ENCODE assay signal across 8 cellular contexts in genomic region chr6:150867117-150867516, GRCh38. TPM values are rescaled to one million over a fixed set of nuclear protein-coding genes. Genes with fewer than 3 reads are reported as not detected.
A peak's percentile ranks its signal among the peaks of the same experiment; 100 is the strongest.
DNase-seq lines count a peak whose midpoint lies in the region; ATAC-seq and TF ChIP-seq lines count a peak whose summit lies in the region.

No MANE protein-coding gene starts in this region.

- intact Hi-C loops in HCT116 (cut with micrococcal nuclease): no loop called here

- H4K20me1 ChIP-seq in HCT116 (ENCODE audit: insufficient read depth): peaks cover 6% of the 10 kb centered on the region; the same call in 1 of the 2 replicates

- peaks cover 62% of the 10 kb centered on the region for H3K79me2 ChIP-seq in HCT116 (ENCODE audit: insufficient read depth, low read length)

- H3K4me3 ChIP-seq in HCT116 (replicated peaks in 1 of 2; ENCODE audit: low read depth in 1 of 2, low read length in 2 of 2) (peak overlapping the region; percentile 68 to 80), foreskin fibroblast (ENCODE audit: low read depth in 1 of 2, low read length in 2 of 2) (peak overlapping the region; percentile 68 to 93), skeletal muscle tissue (ENCODE audit: low read length in 3 of 3) (peak overlapping the region; percentile 58 to 71 (median 63))

- TF ChIP-seq CTCF in HCT116 (IDR thresholded peaks at IDR 0.05 in 2 of 3, conservative IDR thresholded peaks at IDR 0.05 in 1 of 3; ENCODE audit: borderline replicate concordance in 1 of 3, insufficient read depth in 1 of 3, low read depth in 2 of 3, low read length in 2 of 3) (no peak), VCaP (conservative IDR thresholded peaks at IDR 0.05) (no peak), foreskin fibroblast (IDR thresholded peaks at IDR 0.05; ENCODE audit: low read depth, low read length) (no peak), GM10266 (IDR thresholded peaks at IDR 0.05; ENCODE audit: control insufficient read depth, insufficient read depth, low read depth, missing control alignments) (no peak)

- H3K27ac ChIP-seq in HCT116 (ENCODE audit: low read depth, low read length) (peak overlapping the region; percentile 93), VCaP (peak overlapping the region; percentile 98), skeletal muscle tissue (ENCODE audit: low read depth, low read length) (peak overlapping the region; percentile 73)

- H3K27me3 ChIP-seq in HCT116 (ENCODE audit: insufficient read depth, low read length): no peaks in the 10 kb centered on the region
- peaks cover 0 to 12% (median 4%) of the 10 kb centered on the region in 3 donors for H3K27me3 ChIP-seq in skeletal muscle tissue (ENCODE audit: control insufficient read depth in 3 of 3, insufficient read depth in 3 of 3, low read length in 3 of 3)

- H3K36me3 ChIP-seq in HCT116 (ENCODE audit: control insufficient read depth in 1 of 2, insufficient read depth in 2 of 2, low read length in 2 of 2) (peaks cover 0 to 6% of the 10 kb centered on the region in 2 experiments; a peak in 1 of 4 replicates), skeletal muscle tissue (ENCODE audit: control insufficient read depth in 3 of 3, insufficient read depth in 3 of 3, low read length in 3 of 3) (no peaks in the 10 kb centered on the region)

- peak overlapping the region; percentile 84 for H3K4me2 ChIP-seq in HCT116 (ENCODE audit: low read length)

- no peak overlapping the region for H2AFZ ChIP-seq in HCT116 (ENCODE audit: low read depth, low read length, poor library complexity, severe bottlenecking)

- no peak for ATAC-seq in HCT116

- BruUV-seq in HCT116 (replicated peaks; lab: Mats Ljungman, UMichigan): TSS peak; percentile 65

- H3K9ac ChIP-seq in HCT116 (ENCODE audit: low read length) (peak overlapping the region; percentile 95), skeletal muscle tissue (ENCODE audit: low read depth in 1 of 3, low read length in 3 of 3) (peak overlapping the region in 2 of 3 donors; percentile 45 to 50)

- RAD21 ChIA-PET in HCT116 (lab: Charles Lee; ENCODE audit: low non-redundant PET in 1 of 2, low total read pairs in 2 of 2, uncharacterized antibody in 2 of 2, unreplicated experiment in 2 of 2): no interaction called here

- H3K4me1 ChIP-seq in HCT116 (ENCODE audit: control insufficient read depth in 1 of 2, insufficient read depth in 2 of 2, low read length in 2 of 2) (peaks cover 6 to 23% of the 10 kb centered on the region in 2 experiments), skeletal muscle tissue (ENCODE audit: control insufficient read depth in 3 of 3, insufficient read depth in 3 of 3, low read length in 3 of 3) (peaks cover 4 to 6% (median 4%) of the 10 kb centered on the region in 3 donors)

- TF ChIP-seq RAD21 in HCT116 (IDR thresholded peaks at IDR 0.05; ENCODE audit: low read depth): no peak

- CTCF ChIA-PET in HCT116 (lab: Charles Lee): no interaction called here

- H3K9me3 ChIP-seq in HCT116 (ENCODE audit: control insufficient read depth in 1 of 2, insufficient read depth in 1 of 2, low read depth in 1 of 2, low read length in 2 of 2): no peaks in the 10 kb centered on the region
- H3K9me3 ChIP-seq in skeletal muscle tissue (ENCODE audit: control insufficient read depth in 3 of 3, low read length in 3 of 3): no peaks in the 10 kb centered on the region

- POLR2A ChIA-PET in HCT116 (lab: Charles Lee): no interaction called here

- TF ChIP-seq POLR2A in HCT116 (IDR thresholded peaks at IDR 0.05; ENCODE audit: borderline replicate concordance, extremely low read depth, insufficient read depth, insufficient read length): no peak

- DNase-seq in HCT116 (ENCODE audit: low read depth, low spot score) (no peak), foreskin fibroblast (no peak), GM10266 (ENCODE audit: extremely low spot score) (no peak), DMS79 treated with DMSO at 0.1 percent for 48 hours (lab: John Stamatoyannopoulos, UW) (no peak), NCI-H146 treated with DMSO at 0.1 percent for 48 hours (lab: John Stamatoyannopoulos, UW; ENCODE audit: unreplicated experiment) (no peak), SHP77 (lab: John Stamatoyannopoulos, UW) (no peak)

- H3K9me2 ChIP-seq in HCT116 (ENCODE audit: insufficient read depth): no peaks in the 10 kb centered on the region

TF ChIP-seq in HCT116, 20 proteins besides CTCF, POLR2A, EP300 and RAD21:
- TF ChIP-seq CBX3 (IDR thresholded peaks at IDR 0.05; ENCODE audit: low read depth) (no peak), ATF3 (IDR thresholded peaks at IDR 0.05) (no peak), SRF (IDR thresholded peaks at IDR 0.05; ENCODE audit: low read depth) (no peak), POLR2AphosphoS5 (IDR thresholded peaks at IDR 0.05; ENCODE audit: low read depth, low read length) (no peak), YY1 (IDR thresholded peaks at IDR 0.05; ENCODE audit: extremely low read depth, insufficient replicate concordance, low read depth, low read length) (no peak), CEBPB (IDR thresholded peaks at IDR 0.05; ENCODE audit: low read depth) (no peak), ELF1 (IDR thresholded peaks at IDR 0.05; ENCODE audit: borderline replicate concordance, low read depth) (no peak), EGR1 (IDR thresholded peaks at IDR 0.05; ENCODE audit: low read depth) (no peak), SIN3A (IDR thresholded peaks at IDR 0.05; ENCODE audit: low read depth) (no peak), TCF7L2 (IDR thresholded peaks at IDR 0.05; ENCODE audit: borderline replicate concordance, extremely low read depth, insufficient read depth, insufficient read length) (no peak), ZFX (IDR thresholded peaks at IDR 0.05) (no peak), EZH2phosphoT487 (IDR thresholded peaks at IDR 0.05; ENCODE audit: borderline replicate concordance) (no peak), JUND (IDR thresholded peaks at IDR 0.05) (no peak), SP1 (IDR thresholded peaks at IDR 0.05; ENCODE audit: low read depth) (no peak), ZNF274 (IDR thresholded peaks at IDR 0.05; ENCODE audit: low read depth, low read length) (no peak), FOSL1 (IDR thresholded peaks at IDR 0.05; ENCODE audit: low read depth) (no peak), EZH2 (IDR thresholded peaks at IDR 0.05) (no peak)
- TF ChIP-seq, protein P1, sequence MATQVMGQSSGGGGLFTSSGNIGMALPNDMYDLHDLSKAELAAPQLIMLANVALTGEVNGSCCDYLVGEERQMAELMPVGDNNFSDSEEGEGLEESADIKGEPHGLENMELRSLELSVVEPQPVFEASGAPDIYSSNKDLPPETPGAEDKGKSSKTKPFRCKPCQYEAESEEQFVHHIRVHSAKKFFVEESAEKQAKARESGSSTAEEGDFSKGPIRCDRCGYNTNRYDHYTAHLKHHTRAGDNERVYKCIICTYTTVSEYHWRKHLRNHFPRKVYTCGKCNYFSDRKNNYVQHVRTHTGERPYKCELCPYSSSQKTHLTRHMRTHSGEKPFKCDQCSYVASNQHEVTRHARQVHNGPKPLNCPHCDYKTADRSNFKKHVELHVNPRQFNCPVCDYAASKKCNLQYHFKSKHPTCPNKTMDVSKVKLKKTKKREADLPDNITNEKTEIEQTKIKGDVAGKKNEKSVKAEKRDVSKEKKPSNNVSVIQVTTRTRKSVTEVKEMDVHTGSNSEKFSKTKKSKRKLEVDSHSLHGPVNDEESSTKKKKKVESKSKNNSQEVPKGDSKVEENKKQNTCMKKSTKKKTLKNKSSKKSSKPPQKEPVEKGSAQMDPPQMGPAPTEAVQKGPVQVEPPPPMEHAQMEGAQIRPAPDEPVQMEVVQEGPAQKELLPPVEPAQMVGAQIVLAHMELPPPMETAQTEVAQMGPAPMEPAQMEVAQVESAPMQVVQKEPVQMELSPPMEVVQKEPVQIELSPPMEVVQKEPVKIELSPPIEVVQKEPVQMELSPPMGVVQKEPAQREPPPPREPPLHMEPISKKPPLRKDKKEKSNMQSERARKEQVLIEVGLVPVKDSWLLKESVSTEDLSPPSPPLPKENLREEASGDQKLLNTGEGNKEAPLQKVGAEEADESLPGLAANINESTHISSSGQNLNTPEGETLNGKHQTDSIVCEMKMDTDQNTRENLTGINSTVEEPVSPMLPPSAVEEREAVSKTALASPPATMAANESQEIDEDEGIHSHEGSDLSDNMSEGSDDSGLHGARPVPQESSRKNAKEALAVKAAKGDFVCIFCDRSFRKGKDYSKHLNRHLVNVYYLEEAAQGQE (IDR thresholded peaks at IDR 0.05; ENCODE audit: low read depth): no peak
- TF ChIP-seq, protein P2, sequence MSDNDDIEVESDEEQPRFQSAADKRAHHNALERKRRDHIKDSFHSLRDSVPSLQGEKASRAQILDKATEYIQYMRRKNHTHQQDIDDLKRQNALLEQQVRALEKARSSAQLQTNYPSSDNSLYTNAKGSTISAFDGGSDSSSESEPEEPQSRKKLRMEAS (IDR thresholded peaks at IDR 0.05): no peak
- TF ChIP-seq, protein P3, sequence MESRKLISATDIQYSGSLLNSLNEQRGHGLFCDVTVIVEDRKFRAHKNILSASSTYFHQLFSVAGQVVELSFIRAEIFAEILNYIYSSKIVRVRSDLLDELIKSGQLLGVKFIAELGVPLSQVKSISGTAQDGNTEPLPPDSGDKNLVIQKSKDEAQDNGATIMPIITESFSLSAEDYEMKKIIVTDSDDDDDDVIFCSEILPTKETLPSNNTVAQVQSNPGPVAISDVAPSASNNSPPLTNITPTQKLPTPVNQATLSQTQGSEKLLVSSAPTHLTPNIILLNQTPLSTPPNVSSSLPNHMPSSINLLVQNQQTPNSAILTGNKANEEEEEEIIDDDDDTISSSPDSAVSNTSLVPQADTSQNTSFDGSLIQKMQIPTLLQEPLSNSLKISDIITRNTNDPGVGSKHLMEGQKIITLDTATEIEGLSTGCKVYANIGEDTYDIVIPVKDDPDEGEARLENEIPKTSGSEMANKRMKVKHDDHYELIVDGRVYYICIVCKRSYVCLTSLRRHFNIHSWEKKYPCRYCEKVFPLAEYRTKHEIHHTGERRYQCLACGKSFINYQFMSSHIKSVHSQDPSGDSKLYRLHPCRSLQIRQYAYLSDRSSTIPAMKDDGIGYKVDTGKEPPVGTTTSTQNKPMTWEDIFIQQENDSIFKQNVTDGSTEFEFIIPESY (IDR thresholded peaks at IDR 0.05; ENCODE audit: extremely low read depth, insufficient replicate concordance, low read length): no peak

RNA-seq across cellular contexts. Expression of gene MTHFD1L, which starts 1.6 kb away (rescaled TPM):
- total RNA-seq in HCT116 (2021; ENCODE audit: unreplicated experiment) (127 TPM), skeletal muscle tissue (15.1 TPM)
- polyA plus RNA-seq in HCT116 (2012): 86.6 and 93.8 TPM in 2 replicates
